Comparison of ENCODE assay signal across 16 cellular contexts in the genomic region with DNA sequence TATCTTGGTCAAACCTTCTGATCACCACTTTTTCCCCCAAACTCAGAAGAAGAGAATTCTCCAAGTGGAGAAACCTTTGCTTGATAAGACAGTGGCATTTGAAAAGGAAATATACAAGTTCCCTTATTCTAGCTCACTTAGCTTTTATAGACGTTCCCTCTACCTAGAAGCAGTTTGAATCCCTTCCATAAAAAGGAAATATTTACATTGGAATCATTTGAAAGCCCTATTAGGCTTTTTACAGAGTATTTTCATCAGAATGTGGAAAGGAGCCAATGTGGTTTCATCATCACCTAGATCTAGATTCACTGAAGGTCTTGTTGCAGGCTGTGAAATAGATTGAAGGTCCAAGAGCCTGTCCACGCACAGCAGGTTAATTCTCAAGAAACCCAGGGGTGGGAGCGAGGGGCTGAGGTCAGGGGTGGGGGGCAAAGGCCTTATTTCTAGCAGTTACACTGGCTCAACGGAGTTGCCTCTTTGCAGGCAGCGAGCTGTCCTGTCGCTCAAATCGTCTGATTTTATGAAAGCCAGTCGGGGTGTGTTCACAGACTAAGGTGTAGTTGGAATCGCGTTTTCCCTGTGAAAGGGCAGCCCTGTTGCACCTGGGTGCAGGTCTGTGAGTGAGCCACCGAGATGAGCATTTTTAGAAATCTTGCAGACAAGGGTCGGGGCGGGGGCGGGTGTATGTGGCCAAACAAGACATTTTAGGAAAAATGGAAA. TPM values are rescaled to one million over a fixed set of nuclear protein-coding genes. Genes with fewer than 3 reads are reported as not detected.
DNase-seq lines count a peak whose midpoint lies in the region; ATAC-seq and TF ChIP-seq lines count a peak whose summit lies in the region.
"Had no signal": no experiment of that assay in that cellular context is flagged by ENCODE, and none has a peak within 500 bp of the region (broad histone marks: within the 10 kb centered on the region; RNA-seq: fewer than 3 reads in every experiment).

No MANE protein-coding gene starts in this region.

- H3K9me3 ChIP-seq in HEK293 (ENCODE audit: control insufficient read depth, insufficient read depth, low read depth, low read length), result no peaks in the 10 kb centered on the region
- H3K9me3 ChIP-seq in gastrocnemius medialis, result no peaks in the 10 kb centered on the region

- no peak overlapping the region for H3K4me3 ChIP-seq in AG04449 (ENCODE audit: low read depth, low read length)
- H3K4me3 ChIP-seq in HEK293 (ENCODE audit: low read depth, low read length), result no peak overlapping the region
- no peak overlapping the region for H3K4me3 ChIP-seq in astrocyte of the cerebellum (ENCODE audit: low read depth, low read length)
- H3K4me3 ChIP-seq in gastrocnemius medialis, result no peak overlapping the region
- H3K4me3 ChIP-seq: skin epidermis had no signal

- intact Hi-C loops in gastrocnemius medialis (cut with DNase I; ENCODE audit: low total_unique reads), result no loop called here
- intact Hi-C loops in Right ventricle myocardium superior (cut with DNase I), result no loop called here

- no peak for ATAC-seq in gastrocnemius medialis
- no peak for ATAC-seq in GM18502 (IDR thresholded peaks at IDR 0.05; ENCODE audit: poor library complexity, unreplicated experiment)
- no peak for ATAC-seq in Right ventricle myocardium superior (ENCODE audit: poor library complexity)
- no peak for ATAC-seq in GM21390 (IDR thresholded peaks at IDR 0.05; ENCODE audit: unreplicated experiment)
- ATAC-seq: stimulated activated effector memory CD8-positive, alpha-beta T cell treated with anti-CD3 and anti-CD28 coated beads, Interleukin-12 subunit alpha, Interleukin-12 subunit beta, amount 100 ng/mL, for 72 hours had no signal

- H3K27me3 ChIP-seq in gastrocnemius medialis, result no peaks in the 10 kb centered on the region

- H3K4me1 ChIP-seq in HEK293 (ENCODE audit: control insufficient read depth, insufficient read depth, low read length) (no peaks in the 10 kb centered on the region), gastrocnemius medialis (no peaks in the 10 kb centered on the region)

- POLR2A ChIA-PET in AG04449 (lab: Yijun Ruan, JAX), result no interaction called here
- POLR2A ChIA-PET in HEK293 (lab: Yijun Ruan, JAX), result no interaction called here

- DNase-seq in AG04449 (ENCODE audit: low read depth, low spot score) (peak; percentile 31), astrocyte of the cerebellum (ENCODE audit: low read depth) (peak; percentile 39), fibroblast of the conjunctiva (ENCODE audit: low read depth) (peak; percentile 88), gastrocnemius medialis (no peak), Right ventricle myocardium superior (no peak)
- DNase-seq: activated CD4-positive, alpha-beta T cell treated with anti-CD3 and anti-CD28 coated beads for 48 hours; activated naive CD4-positive, alpha-beta T cell treated with anti-CD3 and anti-CD28 coated beads, Interleukin-2, amount 10 ng/mL, durations not matched to agents 7 days and 5 days; hippocampal formation; NCI-H1092 treated with DMSO at 0.1 percent for 48 hours; NCI-H2227 treated with DMSO at 0.1 percent for 48 hours; T1000 had no signal

- peaks cover 3 to 63% of the 10 kb centered on the region in 2 experiments; a peak in 2 of 3 replicates for H3K36me3 ChIP-seq in HEK293 (ENCODE audit: control insufficient read depth in 2 of 2, insufficient read depth in 1 of 2, low read length in 2 of 2)
- H3K36me3 ChIP-seq in gastrocnemius medialis, result peaks cover 0 to 6% of the 10 kb centered on the region in 2 donors

- no peak for TF ChIP-seq POLR2A in gastrocnemius medialis (IDR thresholded peaks at IDR 0.05)

- CTCF ChIA-PET in AG04449 (lab: Yijun Ruan, JAX), result interaction anchor here (0.8 kb wide), 1 partner anchor 45 kb away, joined by 3 read pairs; no protein-coding TSS in a partner anchor
- CTCF ChIA-PET in HEK293 (lab: Yijun Ruan, JAX), result no interaction called here

- no peak for TF ChIP-seq CTCF in AG04449 (IDR thresholded peaks at IDR 0.05; ENCODE audit: insufficient read depth, low read length, missing control alignments)
- no peak for TF ChIP-seq CTCF in HEK293 (tag by site-specific recombination; IDR thresholded peaks at IDR 0.05)
- no peak for TF ChIP-seq CTCF in astrocyte of the cerebellum (IDR thresholded peaks at IDR 0.05; ENCODE audit: low read depth, low read length, missing control alignments)
- no peak for TF ChIP-seq CTCF in gastrocnemius medialis (IDR thresholded peaks at IDR 0.05 in 4 of 5, conservative IDR thresholded peaks at IDR 0.05 in 1 of 5)

- H3K27ac ChIP-seq in HEK293 (ENCODE audit: extremely low read depth, low read depth, low read length) (no peak overlapping the region), gastrocnemius medialis (no peak overlapping the region)
- H3K27ac ChIP-seq: skin epidermis had no signal

- in situ Hi-C loops in astrocyte of the cerebellum (cut with HindIII; ENCODE audit: low sequenced_read_pairs), result no loop called here
- in situ Hi-C loops in gastrocnemius medialis (cut with MboI; ENCODE audit: low sequenced_read_pairs in 4 of 4), result no loop called here

TF ChIP-seq in HEK293, 187 proteins besides CTCF, POLR2A, EP300 and RAD21 (continues in another document):
- no peak for TF ChIP-seq SETDB1 (IDR thresholded peaks at IDR 0.05; ENCODE audit: insufficient read length, low read length)
- TF ChIP-seq ZBTB20 (tag by site-specific recombination; IDR thresholded peaks at IDR 0.05), result no peak
- no peak for TF ChIP-seq ZNF10 (tag by site-specific recombination; IDR thresholded peaks at IDR 0.05)
- TF ChIP-seq ZNF792 (tag by site-specific recombination; IDR thresholded peaks at IDR 0.05), result no peak
- 0 out of 2 replicates have a peak, but pooled peaks have one; percentile 48 for TF ChIP-seq MZF1 (tag by site-specific recombination; IDR thresholded peaks at IDR 0.05; ENCODE audit: borderline replicate concordance)
- no peak for TF ChIP-seq ZNF350 (tag by site-specific recombination; IDR thresholded peaks at IDR 0.05)
- TF ChIP-seq FEZF1 (tag by site-specific recombination; IDR thresholded peaks at IDR 0.05), result peak; percentile 37; the same call in 1 of the 2 replicates
- TF ChIP-seq SCRT2 (tag by site-specific recombination; IDR thresholded peaks at IDR 0.05), result 0 out of 2 replicates have a peak, but pooled peaks have one; percentile 8
- 0 out of 2 replicates have a peak, but pooled peaks have one; percentile 32 for TF ChIP-seq ZBTB44 (tag by site-specific recombination; IDR thresholded peaks at IDR 0.05)
- no peak for TF ChIP-seq ZNF292 (tag by site-specific recombination; IDR thresholded peaks at IDR 0.05; ENCODE audit: borderline replicate concordance, low read depth)
- no peak for TF ChIP-seq ZEB2 (tag by site-specific recombination; IDR thresholded peaks at IDR 0.05)
- no peak for TF ChIP-seq ZNF16 (tag by site-specific recombination; IDR thresholded peaks at IDR 0.05; ENCODE audit: low read depth)
- TF ChIP-seq PRDM1 (tag by site-specific recombination; IDR thresholded peaks at IDR 0.05), result no peak

RNA-seq across cellular contexts. Expression of gene AACS, which starts 45.6 kb away (rescaled TPM):
- total RNA-seq in gastrocnemius medialis (10 to 100 TPM in 1 of 4 donors, 1 to 10 TPM in 3; 6.0 to 11.8 (median 8.8) TPM), Right ventricle myocardium superior (11.3 TPM)

Comparison
In these comparisons a context has a peak if more than half of its experiments do, and no peak if none do; other contexts are left out.
1. DNase-seq: peak in AG04449 (single experiment), astrocyte of the cerebellum (single experiment) and fibroblast of the conjunctiva (single experiment); none in gastrocnemius medialis (0 of 2) and Right ventricle myocardium superior (single experiment).